In genomic region chr20:39717976-39718375, GRCh38 we compare ENCODE assay signal across 21 cellular contexts.
DNase-seq lines count a peak whose midpoint lies in the region; ATAC-seq and TF ChIP-seq lines count a peak whose summit lies in the region.
"Had no signal": no experiment of that assay in that cellular context is flagged by ENCODE, and none has a peak within 500 bp of the region (broad histone marks: within the 10 kb centered on the region; RNA-seq: fewer than 3 reads in every experiment).

No MANE protein-coding gene starts in this region.

- H2AFZ ChIP-seq in GM23338, result no peak overlapping the region

- H3K9me3 Mint-ChIP-seq in nephron progenitor cell, result peaks cover 14% of the 10 kb centered on the region
- H3K9me3 Mint-ChIP-seq in GM23338, result peaks cover 11% of the 10 kb centered on the region; the same call in 2 of the 3 replicates

- H3K27ac ChIP-seq in cardiac muscle cell (peak overlapping the region; percentile 42), right atrium auricular region (no peak overlapping the region), dorsolateral prefrontal cortex (no peak overlapping the region), GM23338 (ENCODE audit: low read depth) (no peak overlapping the region)
- H3K27ac ChIP-seq: 22Rv1, A549, BLaER1 had no signal

- H3K27me3 ChIP-seq in cardiac muscle cell, result no peaks in the 10 kb centered on the region
- no peaks in the 10 kb centered on the region for H3K27me3 ChIP-seq in right atrium auricular region
- peaks cover 0 to 10% (median 0%) of the 10 kb centered on the region in 45 donors for H3K27me3 ChIP-seq in dorsolateral prefrontal cortex
- H3K27me3 ChIP-seq in GM23338 (ENCODE audit: insufficient read depth), result no peaks in the 10 kb centered on the region
- H3K27me3 ChIP-seq: BLaER1 had no signal

- peak in 1 of 2 donors; percentile 24 for DNase-seq in cardiac muscle cell (ENCODE audit: low read depth in 1 of 2, low spot score in 1 of 2)
- no peak for DNase-seq in right atrium auricular region (ENCODE audit: low spot score)
- DNase-seq in kidney tubule cell (ENCODE audit: low spot score), result peak; percentile 12
- peak; percentile 16 for DNase-seq in nephron progenitor cell
- no peak for DNase-seq in dorsolateral prefrontal cortex
- DNase-seq in epidermal melanocyte (ENCODE audit: insufficient read length, low spot score), result no peak
- no peak for DNase-seq in GM23338 (ENCODE audit: low spot score)
- DNase-seq: CD4-positive, alpha-beta memory T cell; DMS153; DMS79; GDM1; GOT3; H7; HFFc6; IMR-90 had no signal

- H3F3A ChIP-seq in GM23338 (replicated peaks; ENCODE audit: low read depth), result no peaks in the 10 kb centered on the region

- H3K27me3 Mint-ChIP-seq in nephron progenitor cell (ENCODE audit: low read depth, poor library complexity) (no peaks in the 10 kb centered on the region), GM23338 (ENCODE audit: insufficient read depth, low read depth, poor library complexity) (no peaks in the 10 kb centered on the region)

- intact Hi-C loops in dorsolateral prefrontal cortex (cut with DNase I), result no loop called here

- no peaks in the 10 kb centered on the region for H3K4me1 ChIP-seq in cardiac muscle cell (ENCODE audit: low read depth)
- no peaks in the 10 kb centered on the region for H3K4me1 ChIP-seq in right atrium auricular region
- no peaks in the 10 kb centered on the region for H3K4me1 ChIP-seq in GM23338 (ENCODE audit: insufficient read depth)
- H3K4me1 ChIP-seq: A549, BLaER1 had no signal

- no peaks in the 10 kb centered on the region for H3K9me3 ChIP-seq in cardiac muscle cell (ENCODE audit: low read depth)
- H3K9me3 ChIP-seq in right atrium auricular region, result no peaks in the 10 kb centered on the region
- H3K9me3 ChIP-seq: A549, BLaER1 had no signal

- H3K27ac Mint-ChIP-seq in nephron progenitor cell, result peak overlapping the region; percentile 88
- H3K27ac Mint-ChIP-seq in GM23338, result no peak overlapping the region
- H3K27ac Mint-ChIP-seq: CD14-positive monocyte; CD4-positive, alpha-beta memory T cell; HFFc6 had no signal

- no peaks in the 10 kb centered on the region for H4K20me1 ChIP-seq in GM23338 (replicated peaks; ENCODE audit: insufficient read depth)
- H4K20me1 ChIP-seq: BLaER1 had no signal

- H3K4me3 ChIP-seq in cardiac muscle cell, result no peak overlapping the region
- no peak overlapping the region for H3K4me3 ChIP-seq in right atrium auricular region
- H3K4me3 ChIP-seq in dorsolateral prefrontal cortex, result no peak overlapping the region
- no peak overlapping the region for H3K4me3 ChIP-seq in GM23338
- H3K4me3 ChIP-seq: A549, BLaER1, K562 had no signal

- no peaks in the 10 kb centered on the region for H3K36me3 Mint-ChIP-seq in nephron progenitor cell (ENCODE audit: low read depth)
- H3K36me3 Mint-ChIP-seq in GM23338 (ENCODE audit: low read depth), result peaks cover 6% of the 10 kb centered on the region
- H3K36me3 Mint-ChIP-seq: CD14-positive monocyte; CD4-positive, alpha-beta memory T cell had no signal

- no peak overlapping the region for H3K4me3 Mint-ChIP-seq in nephron progenitor cell
- H3K4me3 Mint-ChIP-seq in GM23338, result no peak overlapping the region
- H3K4me3 Mint-ChIP-seq: CD14-positive monocyte; CD4-positive, alpha-beta memory T cell; HFFc6 had no signal

- no peaks in the 10 kb centered on the region for H3K36me3 ChIP-seq in cardiac muscle cell
- no peaks in the 10 kb centered on the region for H3K36me3 ChIP-seq in right atrium auricular region
- no peaks in the 10 kb centered on the region for H3K36me3 ChIP-seq in GM23338 (ENCODE audit: insufficient read depth)
- H3K36me3 ChIP-seq: BLaER1 had no signal

- H3K4me2 ChIP-seq in GM23338, result no peak overlapping the region
- H3K4me2 ChIP-seq: A549, BLaER1 had no signal

- no peaks in the 10 kb centered on the region for H3K79me2 ChIP-seq in GM23338 (replicated peaks; ENCODE audit: insufficient read depth)

- no peak for ATAC-seq in GM23338
- ATAC-seq: A549, HCT116, K562 had no signal

- H3K9me2 ChIP-seq in GM23338 (ENCODE audit: insufficient read depth), result peaks cover 11% of the 10 kb centered on the region

- TF ChIP-seq CTCF in cardiac muscle cell (IDR thresholded peaks at IDR 0.05; ENCODE audit: low read depth, low read length) (no peak), right atrium auricular region (IDR thresholded peaks at IDR 0.05) (no peak), nephron progenitor cell (IDR thresholded peaks at IDR 0.05) (no peak), dorsolateral prefrontal cortex (IDR thresholded peaks at IDR 0.05 in 54 of 56, conservative IDR thresholded peaks at IDR 0.05 in 2 of 56; ENCODE audit: low read depth in 1 of 56, partially characterized antibody in 56 of 56) (no peak), GM23338 (conservative IDR thresholded peaks at IDR 0.05; ENCODE audit: low read depth in 2 of 2) (no peak)

- H3K4me1 Mint-ChIP-seq in nephron progenitor cell, result peaks cover 32% of the 10 kb centered on the region
- no peaks in the 10 kb centered on the region for H3K4me1 Mint-ChIP-seq in GM23338
- H3K4me1 Mint-ChIP-seq: CD14-positive monocyte; CD4-positive, alpha-beta memory T cell had no signal

TF ChIP-seq in GM23338, 12 proteins besides CTCF, POLR2A, EP300 and RAD21:
- TF ChIP-seq ETS1 (IDR thresholded peaks at IDR 0.05) (no peak), ZNF114 (CRISPR knock-in tag; IDR thresholded peaks at IDR 0.05) (no peak), REST (IDR thresholded peaks at IDR 0.05; ENCODE audit: unreplicated experiment) (no peak), NANOG (IDR thresholded peaks at IDR 0.05; ENCODE audit: borderline replicate concordance) (no peak), ZNF331 (CRISPR knock-in tag; IDR thresholded peaks at IDR 0.05; ENCODE audit: low read depth) (no peak), EZH2 (IDR thresholded peaks at IDR 0.05; ENCODE audit: low read depth, unreplicated experiment) (no peak), POLR2AphosphoS5 (IDR thresholded peaks at IDR 0.05; ENCODE audit: low read depth) (no peak), JUNB (IDR thresholded peaks at IDR 0.05; ENCODE audit: unreplicated experiment) (no peak), CREB1 (CRISPR knock-in tag; IDR thresholded peaks at IDR 0.05; ENCODE audit: low read depth) (no peak), STAT1 (IDR thresholded peaks at IDR 0.05; ENCODE audit: unreplicated experiment) (no peak)

Comparison
In these comparisons a context has a peak if more than half of its experiments do, and no peak if none do; other contexts are left out.
1. DNase-seq: peak in kidney tubule cell (single experiment) and nephron progenitor cell (single experiment); none in right atrium auricular region (single experiment), dorsolateral prefrontal cortex (0 of 10), epidermal melanocyte (single experiment) and GM23338 (single experiment).